Comparison of ENCODE assay signal across 31 cellular contexts in the genomic region with DNA sequence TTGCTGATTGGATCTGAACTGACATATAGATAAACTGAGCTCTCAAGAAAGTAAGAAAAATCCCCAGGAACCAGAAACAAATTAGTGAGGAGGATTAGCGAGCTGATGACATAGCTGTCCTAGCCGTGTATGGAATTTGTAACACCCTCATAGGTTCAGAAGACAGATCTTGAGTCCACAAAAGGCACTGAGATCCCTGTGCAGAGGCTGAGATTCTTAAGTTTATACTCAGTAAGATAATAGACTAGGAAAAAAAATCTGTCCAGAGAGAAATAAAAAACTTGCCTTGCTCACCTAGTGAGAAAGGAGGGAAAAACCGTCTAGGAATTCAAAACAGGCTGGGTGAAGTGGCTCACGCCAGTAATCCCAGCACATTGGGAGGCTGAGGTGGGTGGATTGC. TPM values are rescaled to one million over a fixed set of nuclear protein-coding genes. Genes with fewer than 3 reads are reported as not detected.
DNase-seq lines count a peak whose midpoint lies in the region; ATAC-seq and TF ChIP-seq lines count a peak whose summit lies in the region.
"Had no signal": no experiment of that assay in that cellular context is flagged by ENCODE, and none has a peak within 500 bp of the region (broad histone marks: within the 10 kb centered on the region; RNA-seq: fewer than 3 reads in every experiment).

No MANE protein-coding gene starts in this region.

- no peak overlapping the region for H3K18ac ChIP-seq in trophoblast cell (ENCODE audit: low read length)

- no peak overlapping the region for H3K14ac ChIP-seq in trophoblast cell (ENCODE audit: low read length)

- H3K9ac ChIP-seq in Loucy (ENCODE audit: low read depth, low read length, poor library complexity, severe bottlenecking), result peak overlapping the region; percentile 61
- no peak overlapping the region for H3K9ac ChIP-seq in trophoblast cell (ENCODE audit: low read length)

- no peak overlapping the region for H3K23ac ChIP-seq in trophoblast cell (ENCODE audit: low read length)

- H3K27ac Mint-ChIP-seq in T-helper 2 cell treated with Interferon-gamma antibody and Interleukin-4, amounts not matched to agents 5 μg/mL and 100 μg/mL, for 36 hours, result peak overlapping the region; percentile 42
- peak overlapping the region; percentile 90 for H3K27ac Mint-ChIP-seq in dendritic cell treated with granulocyte-macrophage colony-stimulating factor and Interleukin-4, amounts not matched to agents 40 ng/mL and 50 ng/mL, for 4 days
- H3K27ac Mint-ChIP-seq: activated naive CD4-positive, alpha-beta T cell treated with anti-CD3 and anti-CD28 coated beads, Interleukin-2, amount 50 U/mL, for 72 hours; CD4-positive, alpha-beta T cell; GM23338; stimulated activated naive CD8-positive, alpha-beta T cell treated with anti-CD3 and anti-CD28 coated beads, Interleukin-15, Interleukin-2, amounts not matched to agents 100 ng/mL and 50 ng/mL, for 24 hours had no signal

- no CpG with 5 or more reads among the region's 4 CpGs for WGBS in trophoblast cell (ENCODE audit: extremely low coverage, insufficient coverage, insufficient read length)

- no peaks in the 10 kb centered on the region for H3F3A ChIP-seq in Loucy (ENCODE audit: low read depth)

- TF ChIP-seq CTCF in Loucy (conservative IDR thresholded peaks at IDR 0.05; ENCODE audit: low read length), result no peak

- H3K4ac ChIP-seq in trophoblast cell (ENCODE audit: low read depth, low read length), result peak overlapping the region; percentile 60

- H3K36me3 Mint-ChIP-seq in T-helper 2 cell treated with Interferon-gamma antibody and Interleukin-4, amounts not matched to agents 5 μg/mL and 100 μg/mL, for 36 hours (ENCODE audit: low read depth), result peaks cover 28% of the 10 kb centered on the region
- peaks cover 18% of the 10 kb centered on the region for H3K36me3 Mint-ChIP-seq in dendritic cell treated with granulocyte-macrophage colony-stimulating factor and Interleukin-4, amounts not matched to agents 40 ng/mL and 50 ng/mL, for 4 days (ENCODE audit: low read depth)

- intact Hi-C loops in dendritic cell treated with granulocyte-macrophage colony-stimulating factor and Interleukin-4, amounts not matched to agents 40 ng/mL and 50 ng/mL, for 4 days (cut with micrococcal nuclease), result loop anchor here (5.0 kb wide), 1 partner anchor 33 kb away; no protein-coding TSS in a partner anchor
- intact Hi-C loops in left colon (cut with DNase I, micrococcal nuclease), result no loop called here

- no peaks in the 10 kb centered on the region for H3K9me2 ChIP-seq in Loucy (replicated peaks; ENCODE audit: low read depth, low read length)

- no peak overlapping the region for H2BK5ac ChIP-seq in trophoblast cell (ENCODE audit: low read depth, low read length, poor library complexity)

- H2BK12ac ChIP-seq in trophoblast cell (ENCODE audit: low read length), result no peak overlapping the region

- no peak overlapping the region for H3K4me3 Mint-ChIP-seq in T-helper 2 cell treated with Interferon-gamma antibody and Interleukin-4, amounts not matched to agents 5 μg/mL and 100 μg/mL, for 36 hours
- H3K4me3 Mint-ChIP-seq in dendritic cell treated with granulocyte-macrophage colony-stimulating factor and Interleukin-4, amounts not matched to agents 40 ng/mL and 50 ng/mL, for 4 days, result peak overlapping the region; percentile 74
- H3K4me3 Mint-ChIP-seq: activated CD8-positive, alpha-beta T cell treated with anti-CD3 and anti-CD28 coated beads, Interleukin-2, amount 10 ng/mL, durations not matched to agents 7 days and 5 days; CD4-positive, alpha-beta T cell; GM23338; stimulated activated naive CD8-positive, alpha-beta T cell treated with anti-CD3 and anti-CD28 coated beads, Interleukin-15, Interleukin-2, amounts not matched to agents 100 ng/mL and 50 ng/mL, for 24 hours had no signal

- H3K27me3 ChIP-seq in Loucy (ENCODE audit: insufficient read depth, low read length, poor library complexity, severe bottlenecking) (no peaks in the 10 kb centered on the region), trophoblast cell (ENCODE audit: insufficient read depth, low read length) (no peaks in the 10 kb centered on the region)
- H3K27me3 ChIP-seq: breast epithelium, heart left ventricle, right atrium auricular region, SJSA1 had no signal

- H3K4me1 Mint-ChIP-seq in T-helper 2 cell treated with Interferon-gamma antibody and Interleukin-4, amounts not matched to agents 5 μg/mL and 100 μg/mL, for 36 hours (ENCODE audit: low read depth), result peaks cover 51% of the 10 kb centered on the region
- H3K4me1 Mint-ChIP-seq in dendritic cell treated with granulocyte-macrophage colony-stimulating factor and Interleukin-4, amounts not matched to agents 40 ng/mL and 50 ng/mL, for 4 days (ENCODE audit: low read depth), result peaks cover 77% of the 10 kb centered on the region

- H3K9me3 ChIP-seq in Loucy (ENCODE audit: insufficient read depth, low read depth, low read length) (no peaks in the 10 kb centered on the region), trophoblast cell (ENCODE audit: insufficient read depth, low read depth, low read length) (no peaks in the 10 kb centered on the region)
- H3K9me3 ChIP-seq: breast epithelium, heart left ventricle, right atrium auricular region, SJSA1, thoracic aorta had no signal

- H3K36me3 ChIP-seq in Loucy (ENCODE audit: insufficient read depth, low read length) (no peaks in the 10 kb centered on the region), trophoblast cell (ENCODE audit: control insufficient read depth in 1 of 2, insufficient read depth in 2 of 2, low read length in 2 of 2) (peaks cover 0 to 2% of the 10 kb centered on the region in 2 experiments)
- H3K36me3 ChIP-seq: breast epithelium, right atrium auricular region, SJSA1, thoracic aorta had no signal

- H3K4me3 ChIP-seq in Loucy (ENCODE audit: low read length, poor library complexity, severe bottlenecking) (peak overlapping the region; percentile 43), trophoblast cell (ENCODE audit: low read depth, low read length) (no peak overlapping the region)
- H3K4me3 ChIP-seq: breast epithelium, GM23338, right atrium auricular region, SJSA1, thoracic aorta had no signal

- no peak for DNase-seq in T-helper 2 cell treated with Interferon-gamma antibody and Interleukin-4, amounts not matched to agents 5 μg/mL and 100 μg/mL, for 36 hours (ENCODE audit: low spot score)
- no peak for DNase-seq in T-helper 2 cell
- peak; percentile 67 to 75 for DNase-seq in trophoblast cell
- DNase-seq in left colon, result no peak
- DNase-seq in HCEC 1CT, result no peak
- DNase-seq: activated CD4-positive, CD25-positive, alpha-beta regulatory T cell treated with anti-CD3 and anti-CD28 coated beads, Interleukin-2, amount 50 U/mL, for 72 hours; activated CD8-positive, alpha-beta T cell treated with anti-CD3 and anti-CD28 coated beads, Interleukin-2, amount 10 ng/mL, durations not matched to agents 7 days and 5 days; CD4-positive, alpha-beta T cell; heart left ventricle; left ventricle myocardium superior; NCI-H1417 treated with DMSO at 0.1 percent for 48 hours; NCI-H2081 treated with DMSO at 0.1 percent for 48 hours; NCI-H774; small intestine had no signal

- ATAC-seq in left colon, result no peak
- no peak for ATAC-seq in HG03097 (IDR thresholded peaks at IDR 0.05; ENCODE audit: low FRiP score, unreplicated experiment)
- ATAC-seq: activated CD8-positive, alpha-beta T cell treated with anti-CD3 and anti-CD28 coated beads, Interleukin-2, amount 10 ng/mL, durations not matched to agents 7 days and 5 days; activated naive CD4-positive, alpha-beta T cell treated with anti-CD3 and anti-CD28 coated beads, Interleukin-2, amount 50 U/mL, for 72 hours; heart left ventricle; HepG2; left ventricle myocardium superior had no signal

- no peak overlapping the region for H2AK5ac ChIP-seq in trophoblast cell (ENCODE audit: low read length)

- H2AFZ ChIP-seq in Loucy (ENCODE audit: low read length) (no peak overlapping the region), trophoblast cell (ENCODE audit: insufficient read depth, low read length, poor library complexity) (no peak overlapping the region)
- H2AFZ ChIP-seq: GM23338 had no signal

- peaks cover 94% of the 10 kb centered on the region for H3K79me2 ChIP-seq in Loucy (ENCODE audit: insufficient read depth, low read length)
- H3K79me2 ChIP-seq in trophoblast cell (ENCODE audit: control insufficient read depth, insufficient read depth, low read length, poor library complexity), result peaks cover 14% of the 10 kb centered on the region

- no peak overlapping the region for H3K27ac ChIP-seq in trophoblast cell (ENCODE audit: low read depth, low read length)
- H3K27ac ChIP-seq: 22Rv1, right atrium auricular region, SJSA1, thoracic aorta had no signal

- no peak overlapping the region for H4K8ac ChIP-seq in trophoblast cell (ENCODE audit: low read depth, low read length)

- H3K4me1 ChIP-seq in Loucy (ENCODE audit: insufficient read depth, low read length, poor library complexity, severe bottlenecking) (peaks cover 50% of the 10 kb centered on the region), trophoblast cell (ENCODE audit: control insufficient read depth in 1 of 2, insufficient read depth in 2 of 2, low read length in 2 of 2) (peaks cover 13 to 19% of the 10 kb centered on the region in 2 experiments)

- no peak overlapping the region for H4K91ac ChIP-seq in trophoblast cell (ENCODE audit: low read depth, low read length)

- H4K12ac ChIP-seq in trophoblast cell (ENCODE audit: low read depth, low read length), result no peak overlapping the region

- H2BK120ac ChIP-seq in trophoblast cell (ENCODE audit: insufficient read depth, low read length, poor library complexity), result no peak overlapping the region

- H4K20me1 ChIP-seq in Loucy (ENCODE audit: insufficient read depth, low read length, poor library complexity, severe bottlenecking), result peaks cover 51% of the 10 kb centered on the region

- H3K9me3 Mint-ChIP-seq in T-helper 2 cell treated with Interferon-gamma antibody and Interleukin-4, amounts not matched to agents 5 μg/mL and 100 μg/mL, for 36 hours, result no peaks in the 10 kb centered on the region
- no peaks in the 10 kb centered on the region for H3K9me3 Mint-ChIP-seq in dendritic cell treated with granulocyte-macrophage colony-stimulating factor and Interleukin-4, amounts not matched to agents 40 ng/mL and 50 ng/mL, for 4 days
- H3K9me3 Mint-ChIP-seq: activated naive CD4-positive, alpha-beta T cell treated with anti-CD3 and anti-CD28 coated beads, Interleukin-2, amount 50 U/mL, for 72 hours; activated T-helper 2 cell treated with anti-CD3 and anti-CD28 coated beads, Interferon-gamma antibody, Interleukin-2, Interleukin-4, amounts not matched to agents 10 μg/mL and 5 μg/mL and 100 μg/mL, durations not matched to agents 14 hours and 24 hours and 36 hours; CD4-positive, alpha-beta T cell; GM23338; stimulated activated naive CD8-positive, alpha-beta T cell treated with anti-CD3 and anti-CD28 coated beads, Interleukin-15, Interleukin-2, amounts not matched to agents 100 ng/mL and 50 ng/mL, for 24 hours had no signal

- H3K27me3 Mint-ChIP-seq in T-helper 2 cell treated with Interferon-gamma antibody and Interleukin-4, amounts not matched to agents 5 μg/mL and 100 μg/mL, for 36 hours (ENCODE audit: low read depth), result no peaks in the 10 kb centered on the region
- H3K27me3 Mint-ChIP-seq in dendritic cell treated with granulocyte-macrophage colony-stimulating factor and Interleukin-4, amounts not matched to agents 40 ng/mL and 50 ng/mL, for 4 days, result no peaks in the 10 kb centered on the region
- H3K27me3 Mint-ChIP-seq: CD4-positive, alpha-beta T cell; stimulated activated naive CD8-positive, alpha-beta T cell treated with anti-CD3 and anti-CD28 coated beads, Interleukin-15, Interleukin-2, amounts not matched to agents 100 ng/mL and 50 ng/mL, for 24 hours had no signal

- peaks cover 15% of the 10 kb centered on the region for H3K79me1 ChIP-seq in trophoblast cell (ENCODE audit: low read length)

- H3K4me2 ChIP-seq in Loucy (ENCODE audit: low read depth, low read length, poor library complexity, severe bottlenecking) (peak overlapping the region; percentile 69), trophoblast cell (ENCODE audit: low read length) (no peak overlapping the region)
- H3K4me2 ChIP-seq: GM23338 had no signal

RNA-seq across cellular contexts. Expression of gene NUMA1, which starts 4.6 kb away (rescaled TPM):
- polyA plus RNA-seq in trophoblast cell (2013), result 86.2 and 86.4 TPM in 2 replicates
- total RNA-seq in left colon, result 100 to 1,000 TPM; 157 to 183 TPM

RNA-seq across cellular contexts. Expression of gene LRRC51, which starts 4.9 kb away (rescaled TPM):
- polyA plus RNA-seq in trophoblast cell (2013), result 3.8 and 4.1 TPM in 2 replicates
- 10 to 100 TPM in 1 of 2 donors, 1 to 10 TPM in 1; 8.0 to 10.1 TPM for total RNA-seq in left colon

RNA-seq across cellular contexts. Expression of gene LAMTOR1, which starts 27.3 kb away (rescaled TPM):
- 74.4 and 74.6 TPM in 2 replicates for polyA plus RNA-seq in trophoblast cell (2013)
- total RNA-seq in left colon, result 100 to 1,000 TPM in 1 of 2 donors, 10 to 100 TPM in 1; 96.8 to 102 TPM

RNA-seq across cellular contexts. Expression of gene TOMT, which starts 30.0 kb away (rescaled TPM):
- polyA plus RNA-seq in trophoblast cell (2013), result not detected in 2 replicates
- not detected for total RNA-seq in left colon
- total RNA-seq: activated CD8-positive, alpha-beta T cell treated with anti-CD3 and anti-CD28 coated beads, Interleukin-2, amount 10 ng/mL, durations not matched to agents 7 days and 5 days; activated naive CD4-positive, alpha-beta T cell treated with anti-CD3 and anti-CD28 coated beads, Interleukin-2, amount 50 U/mL, for 72 hours; activated T-helper 2 cell treated with anti-CD3 and anti-CD28 coated beads, Interferon-gamma antibody, Interleukin-2, Interleukin-4, amounts not matched to agents 10 μg/mL and 5 μg/mL and 100 μg/mL, durations not matched to agents 14 hours and 24 hours and 36 hours; breast epithelium; CD4-positive, alpha-beta T cell; chondrocyte; GM23338; HepG2; left ventricle myocardium superior; mesenteric fat pad; right atrium auricular region; SJSA1; T-helper 1 cell treated with Interleukin-12 subunit alpha and Interleukin-12 subunit beta and Interleukin-4 antibody, amounts not matched to agents 30 ng/mL and 1 ng/mL, for 36 hours; thoracic aorta had no signal
- polyA plus RNA-seq: GM23338, heart left ventricle, HepG2, keratinocyte, small intestine had no signal

RNA-seq across cellular contexts. Expression of gene ANAPC15, which starts 36.7 kb away (rescaled TPM):
- 47.7 TPM in 2 replicates for polyA plus RNA-seq in trophoblast cell (2013)
- total RNA-seq in left colon, result 10 to 100 TPM; 44.2 to 49.8 TPM

Comparison
In these comparisons a context has a peak if more than half of its experiments do, and no peak if none do; other contexts are left out.
1. DNase-seq: peak in trophoblast cell (2 of 2); none in T-helper 2 cell treated with Interferon-gamma antibody and Interleukin-4, amounts not matched to agents 5 μg/mL and 100 μg/mL, for 36 hours (single experiment), T-helper 2 cell (0 of 5), left colon (0 of 2) and HCEC 1CT (single experiment).